21 cellular contexts compared by ENCODE assay signal in the genomic region with DNA sequence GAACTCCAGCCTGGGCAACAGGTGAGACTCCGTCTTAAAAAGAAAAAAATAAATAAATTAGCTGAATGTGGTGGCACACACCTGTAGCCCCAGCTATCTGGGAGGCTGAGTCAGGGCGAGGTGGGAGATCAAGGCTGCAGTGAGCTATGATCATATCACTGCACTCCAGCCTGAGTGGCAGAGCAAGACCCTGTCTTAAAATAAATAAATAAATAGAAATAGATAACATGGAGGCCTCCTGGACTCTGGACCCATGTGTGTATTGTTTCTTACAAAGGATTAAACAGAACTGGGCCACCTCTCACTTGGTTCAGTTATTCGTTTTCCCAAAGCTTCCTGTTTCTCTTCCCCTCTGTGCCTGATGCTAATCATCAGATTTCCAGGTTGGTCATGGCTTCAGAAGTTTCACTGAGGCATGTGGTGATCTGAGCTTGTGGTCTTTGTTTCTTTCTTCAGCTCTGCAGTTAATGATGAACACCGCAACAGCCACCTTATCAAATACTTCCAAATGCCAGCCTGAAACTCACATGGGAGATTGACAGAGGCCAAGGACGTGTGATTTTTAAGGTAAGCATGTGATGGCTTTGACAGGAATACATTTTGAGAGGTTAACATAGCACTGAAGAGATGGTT.
DNase-seq lines count a peak whose midpoint lies in the region; ATAC-seq, FAIRE-seq and TF ChIP-seq lines count a peak whose summit lies in the region.
"Had no signal": no experiment of that assay in that cellular context is flagged by ENCODE, and none has a peak within 500 bp of the region (broad histone marks: within the 10 kb centered on the region; RNA-seq: fewer than 3 reads in every experiment).

No MANE protein-coding gene starts in this region.

- BruUV-seq in HepG2 (replicated peaks; lab: Mats Ljungman, UMichigan) = no TSS peak

- TF ChIP-seq POLR2A in HepG2 (IDR thresholded peaks at IDR 0.05; ENCODE audit: insufficient read depth in 1 of 2, low read depth in 2 of 2, low read length in 2 of 2) = no peak
- TF ChIP-seq POLR2A in right lobe of liver (IDR thresholded peaks at IDR 0.05) = no peak

- POLR2A ChIA-PET in HepG2 (lab: Yijun Ruan, JAX) = interaction anchor here (0.9 to 2.1 kb wide), 11 partner anchors 10 to 153 kb away, joined by 3 to 18 read pairs (median 4); partner anchors contain the start of gene MAP4K4

- intact Hi-C loops in HepG2 (cut with micrococcal nuclease; ENCODE audit: unreplicated experiment) = loop anchor here (5.0 kb wide), 2 partner anchors 47 to 83 kb away; partner anchors contain the start of gene MAP4K4
- intact Hi-C loops in right lobe of liver (cut with DNase I) = no loop called here

- H3K4me2 ChIP-seq in HepG2 (ENCODE audit: low read depth, low read length) = peak overlapping the region; percentile 66
- H3K4me2 ChIP-seq: A549 had no signal

- no peaks in the 10 kb centered on the region for H3K9me3 ChIP-seq in HepG2 (ENCODE audit: low read length)
- no peaks in the 10 kb centered on the region for H3K9me3 ChIP-seq in right lobe of liver
- H3K9me3 ChIP-seq: A549 had no signal

- H3K4me1 ChIP-seq in HepG2 (ENCODE audit: insufficient read depth, low read length) (peaks cover 69% of the 10 kb centered on the region), right lobe of liver (no peaks in the 10 kb centered on the region)
- H3K4me1 ChIP-seq: A549 had no signal

- 0 out of 2 replicates have a peak overlapping the region, but pooled peaks have one; percentile 0 for H3K9ac ChIP-seq in HepG2 (ENCODE audit: insufficient read depth, low read depth, low read length)
- H3K9ac ChIP-seq: GM23248 had no signal

- TF ChIP-seq EP300 in HepG2 (IDR thresholded peaks at IDR 0.05; ENCODE audit: low read depth in 2 of 2, low read length in 2 of 2) = peak in 1 of 2 experiments; percentile 77; a peak in 2 of 4 replicates
- no peak for TF ChIP-seq EP300 in HepG2 (CRISPR knock-in tag; IDR thresholded peaks at IDR 0.05; ENCODE audit: borderline replicate concordance)

- ATAC-seq in HepG2 (peak; percentile 81), right lobe of liver (no peak), GM19467 (IDR thresholded peaks at IDR 0.05; ENCODE audit: unreplicated experiment) (no peak), GM21619 (IDR thresholded peaks at IDR 0.05; ENCODE audit: unreplicated experiment) (no peak)
- ATAC-seq: A549 had no signal

- CTCF ChIA-PET in HepG2 (lab: Yijun Ruan, JAX; ENCODE audit: low intra/inter-chr PET ratio, low total read pairs) = no interaction called here

- H3K4me3 ChIP-seq in HepG2 (replicated peaks in 1 of 3; ENCODE audit: insufficient read depth in 1 of 3, low read depth in 2 of 3, low read length in 3 of 3) (peak overlapping the region in 1 of 3 experiments; percentile 12; a peak in 1 of 6 replicates), right lobe of liver (no peak overlapping the region)
- H3K4me3 ChIP-seq: A549, GM23248 had no signal

- no peak for TF ChIP-seq CTCF in HepG2 (CRISPR knock-in tag; IDR thresholded peaks at IDR 0.05)
- TF ChIP-seq CTCF in right lobe of liver (IDR thresholded peaks at IDR 0.05) = no peak

- in situ Hi-C loops in HepG2 (cut with HindIII; ENCODE audit: extremely low pct_ligation_motif_present, low pct_unique_long_range_greater_than_20kb) = no loop called here

- H3K36me3 ChIP-seq in HepG2 (replicated peaks in 1 of 2; ENCODE audit: control insufficient read depth in 1 of 2, insufficient read depth in 2 of 2, low read length in 2 of 2) (no peaks in the 10 kb centered on the region), right lobe of liver (no peaks in the 10 kb centered on the region)

- H3K79me2 ChIP-seq in HepG2 (ENCODE audit: insufficient read depth, low read length) = no peaks in the 10 kb centered on the region

- 33% methylated on average over 5 of the region's 5 CpGs for WGBS in HepG2 (ENCODE audit: low lambda C conversion rate)
- WGBS in right lobe of liver (ENCODE audit: insufficient coverage, low coverage, low lambda C conversion rate, missing lambda C conversion rate) = 77% methylated on average over 5 of the region's 5 CpGs

- TF ChIP-seq RAD21 in HepG2 (CRISPR knock-in tag; IDR thresholded peaks at IDR 0.05) = no peak

- H4K20me1 ChIP-seq in HepG2 (ENCODE audit: insufficient read depth, low read length) = no peaks in the 10 kb centered on the region

- peak; percentile 93 for FAIRE-seq in HepG2 (lab: Jason Lieb, UNC)
- no peak for FAIRE-seq in RCC 7860 (lab: Jason Lieb, UNC)
- FAIRE-seq: A549, GM12892, GM18507, H54 had no signal

- peak; percentile 94 for DNase-seq in HepG2 (ENCODE audit: low spot score)
- DNase-seq in right lobe of liver = no peak
- peak; percentile 30 for DNase-seq in RCC 7860 (ENCODE audit: low spot score)
- peak; percentile 37 for DNase-seq in islet precursor cell
- no peak for DNase-seq in stimulated activated CD4-positive, alpha-beta T cell treated with anti-CD3 and anti-CD28 coated beads, Interleukin-12 subunit alpha, Interleukin-12 subunit beta, amount 100 ng/mL, for 4 hours
- DNase-seq: AML-193; CD4-positive, alpha-beta T cell; DMS153; DMS79; GDM1; GM23248; HCEC 1CT; HFFc6 had no signal

- H3K27me3 ChIP-seq in HepG2 (ENCODE audit: control insufficient read depth in 1 of 2, insufficient read depth in 2 of 2, low read length in 2 of 2) (no peaks in the 10 kb centered on the region), right lobe of liver (no peaks in the 10 kb centered on the region)

- H3K27ac ChIP-seq in HepG2 (ENCODE audit: extremely low read length, insufficient read depth, low read length) (peak overlapping the region; percentile 65), right lobe of liver (no peak overlapping the region)
- H3K27ac ChIP-seq: 22Rv1, A549, C4-2B, GM23248 had no signal

- H2AFZ ChIP-seq in HepG2 (ENCODE audit: low read length) = peak overlapping the region; percentile 30
- H2AFZ ChIP-seq: GM23248 had no signal

TF ChIP-seq in HepG2, 621 proteins besides CTCF, POLR2A, EP300 and RAD21 (continues in another document):
- no peak for TF ChIP-seq RBFOX2 (IDR thresholded peaks at IDR 0.05; ENCODE audit: low read depth, low read length)
- TF ChIP-seq HNF4G (IDR thresholded peaks at IDR 0.05; ENCODE audit: borderline replicate concordance, low read depth, low read length) = peak; percentile 74
- TF ChIP-seq HNF4G (CRISPR knock-in tag; IDR thresholded peaks at IDR 0.05; ENCODE audit: borderline replicate concordance, low read depth) = peak; percentile 75; the same call in 1 of the 2 replicates
- TF ChIP-seq ZNF230 (CRISPR knock-in tag; IDR thresholded peaks at IDR 0.05) = 0 out of 2 replicates have a peak, but pooled peaks have one; percentile 65
- no peak for TF ChIP-seq SRSF4 (IDR thresholded peaks at IDR 0.05; ENCODE audit: low read depth, low read length, poor library complexity, severe bottlenecking)
- TF ChIP-seq KMT2B (CRISPR knock-in tag; IDR thresholded peaks at IDR 0.05) = no peak; the same call in 1 of the 2 replicates
- 0 out of 2 replicates have a peak, but pooled peaks have one; percentile 5 for TF ChIP-seq IRF9 (CRISPR knock-in tag; IDR thresholded peaks at IDR 0.05; ENCODE audit: borderline replicate concordance)
- 0 out of 2 replicates have a peak, but pooled peaks have one; percentile 40 for TF ChIP-seq MIXL1 (CRISPR knock-in tag; IDR thresholded peaks at IDR 0.05)
- no peak for TF ChIP-seq ZKSCAN1 (IDR thresholded peaks at IDR 0.05; ENCODE audit: low read length)
- TF ChIP-seq PTBP1 (IDR thresholded peaks at IDR 0.05; ENCODE audit: low read depth, low read length, poor library complexity, severe bottlenecking) = no peak
- peak; percentile 72 for TF ChIP-seq ZNF781 (CRISPR knock-in tag; IDR thresholded peaks at IDR 0.05; ENCODE audit: borderline replicate concordance, not compliant biosample characterization)
- no peak for TF ChIP-seq ELK4 (CRISPR knock-in tag; IDR thresholded peaks at IDR 0.05; ENCODE audit: borderline replicate concordance)

Comparison
In these comparisons a context has a peak if more than half of its experiments do, and no peak if none do; other contexts are left out.
1. DNase-seq: peak in HepG2 (single experiment), RCC 7860 (single experiment) and islet precursor cell (single experiment); none in right lobe of liver (0 of 3) and stimulated activated CD4-positive, alpha-beta T cell treated with anti-CD3 and anti-CD28 coated beads, Interleukin-12 subunit alpha, Interleukin-12 subunit beta, amount 100 ng/mL, for 4 hours (single experiment).